ENCODE assay signal across 1 cellular context in genomic region chr6:134904731-134905130, GRCh38. TPM values are rescaled to one million over a fixed set of nuclear protein-coding genes. Genes with fewer than 3 reads are reported as not detected.
"Had no signal": no experiment of that assay in that cellular context is flagged by ENCODE, and none has a peak within 500 bp of the region (broad histone marks: within the 10 kb centered on the region; RNA-seq: fewer than 3 reads in every experiment).

No MANE protein-coding gene starts in this region.

RNA-seq across cellular contexts. Expression of gene ALDH8A1, which starts 45.2 kb away (rescaled TPM):
- total RNA-seq: myocyte had no signal
